In the genomic region with DNA sequence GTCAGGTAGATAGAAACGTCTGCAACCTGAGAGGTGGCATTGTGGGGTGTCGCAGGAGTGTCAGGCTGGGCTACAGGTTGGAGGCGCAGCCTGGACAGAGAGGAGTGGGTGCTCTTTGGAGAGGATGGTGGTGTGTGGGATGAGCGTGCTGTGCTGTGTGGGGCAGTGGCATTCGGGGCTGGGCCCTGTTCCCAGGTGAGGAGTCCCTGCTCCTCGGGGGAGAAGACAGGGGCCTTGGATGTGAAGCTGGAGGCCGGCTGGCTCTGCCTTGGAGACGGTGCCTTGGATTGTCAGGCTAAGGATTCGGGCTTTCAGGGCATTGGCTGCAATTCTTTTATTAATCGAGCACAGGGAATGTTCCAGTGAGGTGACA, we compare ENCODE assay signal across 20 cellular contexts.
DNase-seq lines count a peak whose midpoint lies in the region; ATAC-seq, FAIRE-seq and TF ChIP-seq lines count a peak whose summit lies in the region.
"Had no signal": no experiment of that assay in that cellular context is flagged by ENCODE, and none has a peak within 500 bp of the region (broad histone marks: within the 10 kb centered on the region; RNA-seq: fewer than 3 reads in every experiment).

No MANE protein-coding gene starts in this region.

- H3K23ac ChIP-seq in neuronal stem cell (ENCODE audit: low read depth, low read length, poor library complexity), result peak overlapping the region; percentile 52

- peaks cover 0 to 28% (median 0%) of the 10 kb centered on the region in 11 experiments; a peak in 3 of 22 replicates for H4K20me1 ChIP-seq in BLaER1 treated with 17β-estradiol and CSF1 and Interleukin-3, amounts not matched to agents 10 nM and 100 nM

- no CpG with 5 or more reads among the region's 10 CpGs for WGBS in neuronal stem cell (ENCODE audit: extremely low coverage in 2 of 2, insufficient read length in 2 of 2, insufficient replicate concordance in 1 of 2), 2 donors

- H3K4me1 ChIP-seq in BLaER1 treated with 17β-estradiol and CSF1 and Interleukin-3, amounts not matched to agents 10 nM and 100 nM, result peaks cover 25 to 47% (median 36%) of the 10 kb centered on the region in 10 experiments
- H3K4me1 ChIP-seq in neuronal stem cell (ENCODE audit: control insufficient read depth in 2 of 2, insufficient read depth in 1 of 2, low read depth in 1 of 2, low read length in 2 of 2), result peaks cover 2 to 3% of the 10 kb centered on the region in 2 donors

- peak overlapping the region in 8 of 11 experiments; percentile 59 to 98 (median 74); a peak in 16 of 22 replicates for H3K27ac ChIP-seq in BLaER1 treated with 17β-estradiol and CSF1 and Interleukin-3, amounts not matched to agents 10 nM and 100 nM
- no peak overlapping the region for H3K27ac ChIP-seq in neuronal stem cell (replicated peaks; ENCODE audit: low read length)
- H3K27ac ChIP-seq: 22Rv1, BLaER1, KMS-11 had no signal

- no peak for TF ChIP-seq CTCF in bronchial epithelial cell (IDR thresholded peaks at IDR 0.05; ENCODE audit: insufficient read depth, low read length, severe bottlenecking)

- no peak overlapping the region for H2AFZ ChIP-seq in neuronal stem cell (ENCODE audit: low read length)

- peak; percentile 60 for FAIRE-seq in bronchial epithelial cell (lab: Jason Lieb, UNC)
- FAIRE-seq: GM12878, H54, HepG2 had no signal

- no peak overlapping the region for H3K4me3 ChIP-seq in BLaER1 treated with 17β-estradiol and CSF1 and Interleukin-3, amounts not matched to agents 10 nM and 100 nM
- H3K4me3 ChIP-seq in bronchial epithelial cell (ENCODE audit: low read depth, low read length), result no peak overlapping the region
- H3K4me3 ChIP-seq in neuronal stem cell (ENCODE audit: low read length in 2 of 2), result no peak overlapping the region
- H3K4me3 ChIP-seq: BLaER1, GM12878 had no signal

- no peak for DNase-seq in activated T-cell treated with anti-CD3 and anti-CD28 coated beads, Interleukin-2, amount 50 U/mL, for 72 hours
- DNase-seq in activated T-cell treated with anti-CD3 and anti-CD28 coated beads, Interleukin-2, amount 50 U/mL, for 4 hours, result no peak
- DNase-seq in bronchial epithelial cell (ENCODE audit: low read depth), result no peak
- no peak for DNase-seq in neuronal stem cell (ENCODE audit: low spot score)
- DNase-seq in NCI-H510A treated with DMSO at 0.1 percent for 48 hours (lab: John Stamatoyannopoulos, UW), result no peak
- no peak for DNase-seq in NK-92 (lab: John Stamatoyannopoulos, UW; ENCODE audit: unreplicated experiment)
- DNase-seq: GDM1, NCI-H1048, NCI-H146, NCI-H2081, NCI-H510A, NCI-H82 had no signal

- no peaks in the 10 kb centered on the region for H3K27me3 Mint-ChIP-seq in activated T-cell treated with anti-CD3 and anti-CD28 coated beads, Interleukin-2, amount 50 U/mL, for 72 hours (ENCODE audit: low read depth)
- no peaks in the 10 kb centered on the region for H3K27me3 Mint-ChIP-seq in activated T-cell treated with anti-CD3 and anti-CD28 coated beads, Interleukin-2, amount 50 U/mL, for 4 hours (ENCODE audit: low read depth)

- no peak overlapping the region for H3K18ac ChIP-seq in neuronal stem cell (ENCODE audit: low read length)

- no peaks in the 10 kb centered on the region for H3K9me3 Mint-ChIP-seq in activated T-cell treated with anti-CD3 and anti-CD28 coated beads, Interleukin-2, amount 50 U/mL, for 72 hours
- H3K9me3 Mint-ChIP-seq in activated T-cell treated with anti-CD3 and anti-CD28 coated beads, Interleukin-2, amount 50 U/mL, for 4 hours, result no peaks in the 10 kb centered on the region

- peaks cover 6 to 69% (median 47%) of the 10 kb centered on the region in 11 experiments; a peak in 19 of 22 replicates for H3K36me3 ChIP-seq in BLaER1 treated with 17β-estradiol and CSF1 and Interleukin-3, amounts not matched to agents 10 nM and 100 nM
- H3K36me3 ChIP-seq in bronchial epithelial cell (ENCODE audit: control insufficient read depth, insufficient read depth, low read length) (peaks cover 3% of the 10 kb centered on the region), neuronal stem cell (replicated peaks in 1 of 2; ENCODE audit: control insufficient read depth in 2 of 2, insufficient read depth in 2 of 2, low read length in 2 of 2) (peaks cover 0 to 18% of the 10 kb centered on the region in 2 donors)

- no peak overlapping the region for H2BK15ac ChIP-seq in neuronal stem cell (ENCODE audit: low read length)

- H3K4ac ChIP-seq in neuronal stem cell (ENCODE audit: low read length), result no peak overlapping the region

- H3K14ac ChIP-seq in neuronal stem cell (ENCODE audit: low read length), result peak overlapping the region; percentile 82

- H2BK12ac ChIP-seq in neuronal stem cell (ENCODE audit: low read length), result no peak overlapping the region

- ATAC-seq in activated T-cell treated with anti-CD3 and anti-CD28 coated beads, Interleukin-2, amount 50 U/mL, for 72 hours (replicated peaks in 1 of 2), result no peak
- no peak for ATAC-seq in activated T-cell treated with anti-CD3 and anti-CD28 coated beads, Interleukin-2, amount 50 U/mL, for 4 hours
- ATAC-seq in HG02870 (IDR thresholded peaks at IDR 0.05; ENCODE audit: unreplicated experiment), result no peak
- ATAC-seq: GM12878, HepG2 had no signal

- H3K4me3 Mint-ChIP-seq in activated T-cell treated with anti-CD3 and anti-CD28 coated beads, Interleukin-2, amount 50 U/mL, for 72 hours, result no peak overlapping the region
- H3K4me3 Mint-ChIP-seq in activated T-cell treated with anti-CD3 and anti-CD28 coated beads, Interleukin-2, amount 50 U/mL, for 4 hours, result no peak overlapping the region

- H3K9ac ChIP-seq in BLaER1 treated with 17β-estradiol and CSF1 and Interleukin-3, amounts not matched to agents 10 nM and 100 nM, result peak overlapping the region in 7 of 11 experiments; percentile 18 to 59 (median 34); a peak in 7 of 22 replicates
- H3K9ac ChIP-seq in neuronal stem cell (ENCODE audit: low read depth, low read length, poor library complexity), result no peak overlapping the region
- H3K9ac ChIP-seq: BLaER1, KMS-11 had no signal

- H4K91ac ChIP-seq in neuronal stem cell (ENCODE audit: low read depth, low read length, poor library complexity), result no peak overlapping the region

- peak overlapping the region in 2 of 11 experiments; percentile 33 to 35; a peak in 1 of 22 replicates for H3K4me2 ChIP-seq in BLaER1 treated with 17β-estradiol and CSF1 and Interleukin-3, amounts not matched to agents 10 nM and 100 nM
- H3K4me2 ChIP-seq in neuronal stem cell (ENCODE audit: insufficient read depth, low read length, poor library complexity, severe bottlenecking), result no peak overlapping the region
- H3K4me2 ChIP-seq: BLaER1, KMS-11 had no signal

- peak overlapping the region; percentile 59 for H3K27ac Mint-ChIP-seq in activated T-cell treated with anti-CD3 and anti-CD28 coated beads, Interleukin-2, amount 50 U/mL, for 72 hours

- peaks cover 8% of the 10 kb centered on the region for H3K4me1 Mint-ChIP-seq in activated T-cell treated with anti-CD3 and anti-CD28 coated beads, Interleukin-2, amount 50 U/mL, for 72 hours (ENCODE audit: low read depth)
- peaks cover 8% of the 10 kb centered on the region for H3K4me1 Mint-ChIP-seq in activated T-cell treated with anti-CD3 and anti-CD28 coated beads, Interleukin-2, amount 50 U/mL, for 4 hours (ENCODE audit: low read depth)

- no peak overlapping the region for H2AK5ac ChIP-seq in neuronal stem cell (ENCODE audit: low read depth, low read length)

- H3K9me3 ChIP-seq in BLaER1 treated with 17β-estradiol and CSF1 and Interleukin-3, amounts not matched to agents 10 nM and 100 nM (replicated peaks in 1 of 11), result no peaks in the 10 kb centered on the region
- H3K9me3 ChIP-seq in neuronal stem cell (replicated peaks in 1 of 2; ENCODE audit: control insufficient read depth in 2 of 2, insufficient read depth in 1 of 2, low read depth in 1 of 2, low read length in 2 of 2), result no peaks in the 10 kb centered on the region
- H3K9me3 ChIP-seq: BLaER1 had no signal

- H3K79me1 ChIP-seq in neuronal stem cell (ENCODE audit: low read depth, low read length), result peaks cover 8% of the 10 kb centered on the region

- H3K36me3 Mint-ChIP-seq in activated T-cell treated with anti-CD3 and anti-CD28 coated beads, Interleukin-2, amount 50 U/mL, for 72 hours (ENCODE audit: insufficient read depth in 2 of 2), result no peaks in the 10 kb centered on the region
- peaks cover 14% of the 10 kb centered on the region for H3K36me3 Mint-ChIP-seq in activated T-cell treated with anti-CD3 and anti-CD28 coated beads, Interleukin-2, amount 50 U/mL, for 4 hours (ENCODE audit: insufficient read depth)

- no peaks in the 10 kb centered on the region for H3K27me3 ChIP-seq in BLaER1 treated with 17β-estradiol and CSF1 and Interleukin-3, amounts not matched to agents 10 nM and 100 nM
- H3K27me3 ChIP-seq in bronchial epithelial cell (ENCODE audit: control insufficient read depth, insufficient read depth, low read length), result no peaks in the 10 kb centered on the region
- no peaks in the 10 kb centered on the region for H3K27me3 ChIP-seq in neuronal stem cell (ENCODE audit: control insufficient read depth in 3 of 3, insufficient read depth in 3 of 3, low read depth in 1 of 3, low read length in 3 of 3)
- H3K27me3 ChIP-seq: BLaER1 had no signal

- H4K8ac ChIP-seq in neuronal stem cell (ENCODE audit: low read depth, low read length), result no peak overlapping the region

- H2BK120ac ChIP-seq in neuronal stem cell (ENCODE audit: low read depth, low read length), result no peak overlapping the region

- no peak overlapping the region for H2BK5ac ChIP-seq in neuronal stem cell (ENCODE audit: low read length)
